ENCODE assay signal across 13 cellular contexts in the genomic region with DNA sequence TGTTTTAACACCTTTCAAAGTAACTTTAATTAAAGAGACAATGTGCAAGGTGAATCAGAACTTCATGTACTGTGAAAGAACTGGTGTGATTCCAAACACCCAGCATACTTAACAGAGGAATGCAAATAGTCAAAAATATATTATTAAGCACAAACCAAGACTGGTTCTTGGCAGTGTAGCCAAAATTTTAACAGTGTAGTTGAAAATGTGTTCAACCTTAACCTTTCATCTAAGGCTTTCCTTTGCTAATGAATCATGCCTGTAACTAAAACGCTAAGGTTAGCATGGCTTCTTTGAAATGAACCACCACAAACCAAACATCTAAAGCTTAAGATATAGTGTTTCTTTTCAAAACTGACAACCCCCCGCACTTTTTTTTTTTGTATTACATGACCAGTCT.
DNase-seq lines count a peak whose midpoint lies in the region; ATAC-seq, FAIRE-seq and TF ChIP-seq lines count a peak whose summit lies in the region.
"Had no signal": no experiment of that assay in that cellular context is flagged by ENCODE, and none has a peak within 500 bp of the region (broad histone marks: within the 10 kb centered on the region; RNA-seq: fewer than 3 reads in every experiment).

No MANE protein-coding gene starts in this region.

- no peak overlapping the region for H3K4me3 ChIP-seq in A549
- no peak overlapping the region for H3K4me3 ChIP-seq in choroid plexus epithelial cell (ENCODE audit: low read depth, low read length)
- H3K4me3 ChIP-seq in gastroesophageal sphincter: no peak overlapping the region
- H3K4me3 ChIP-seq: BLaER1 had no signal

- H3K27ac ChIP-seq in A549 (no peak overlapping the region), gastroesophageal sphincter (peak overlapping the region; percentile 63 to 76 (median 72))
- no peak overlapping the region for H3K27ac ChIP-seq in CD4-positive, alpha-beta T cell (ENCODE audit: low read depth, low read length)
- H3K27ac ChIP-seq: 22Rv1, BLaER1 had no signal

- no peaks in the 10 kb centered on the region for H3K27me3 Mint-ChIP-seq in CD4-positive, alpha-beta T cell

- H3K9me3 ChIP-seq in A549 (no peaks in the 10 kb centered on the region), gastroesophageal sphincter (no peaks in the 10 kb centered on the region)
- no peaks in the 10 kb centered on the region for H3K9me3 ChIP-seq in CD4-positive, alpha-beta T cell (ENCODE audit: control insufficient read depth, low read length)
- H3K9me3 ChIP-seq: BLaER1 had no signal

- no peak overlapping the region for H3K4me3 Mint-ChIP-seq in CD4-positive, alpha-beta T cell

- FAIRE-seq in A549 (lab: Jason Lieb, UNC) (peak; percentile 51), GM19239 (lab: Jason Lieb, UNC) (no peak)

- no peak overlapping the region for H3K27ac Mint-ChIP-seq in CD4-positive, alpha-beta T cell

- no peaks in the 10 kb centered on the region for H3K9me3 Mint-ChIP-seq in CD4-positive, alpha-beta T cell

- no peaks in the 10 kb centered on the region for H3K36me3 ChIP-seq in gastroesophageal sphincter
- H3K36me3 ChIP-seq: BLaER1 had no signal

- H3K27me3 ChIP-seq in gastroesophageal sphincter: no peaks in the 10 kb centered on the region
- H3K27me3 ChIP-seq in CD4-positive, alpha-beta T cell (ENCODE audit: control insufficient read depth, insufficient read depth, low read length): no peaks in the 10 kb centered on the region
- H3K27me3 ChIP-seq: BLaER1 had no signal

- TF ChIP-seq POLR2A in A549 (IDR thresholded peaks at IDR 0.05; ENCODE audit: low read length) (no peak), gastroesophageal sphincter (IDR thresholded peaks at IDR 0.05) (no peak)

- TF ChIP-seq EP300 in A549 (IDR thresholded peaks at IDR 0.05) (no peak), gastroesophageal sphincter (IDR thresholded peaks at IDR 0.05) (no peak)

- ATAC-seq in A549 (no peak), gastroesophageal sphincter (peak; percentile 76)
- ATAC-seq in CD4-positive, alpha-beta T cell (ENCODE audit: poor library complexity): no peak
- ATAC-seq: HCT116 had no signal

- no peaks in the 10 kb centered on the region for H3K36me3 Mint-ChIP-seq in CD4-positive, alpha-beta T cell (ENCODE audit: low read depth)

- intact Hi-C loops in CD4-positive, alpha-beta T cell (cut with DNase I, micrococcal nuclease): no loop called here

- peaks cover 9% of the 10 kb centered on the region for H3K4me1 Mint-ChIP-seq in CD4-positive, alpha-beta T cell (ENCODE audit: low read depth)

- no peak for TF ChIP-seq CTCF in A549 (IDR thresholded peaks at IDR 0.05)
- TF ChIP-seq CTCF in choroid plexus epithelial cell (conservative IDR thresholded peaks at IDR 0.05; ENCODE audit: low read depth, low read length): no peak
- TF ChIP-seq CTCF in gastroesophageal sphincter (IDR thresholded peaks at IDR 0.05): no peak
- TF ChIP-seq CTCF in CD4-positive, alpha-beta T cell (IDR thresholded peaks at IDR 0.05): no peak

- 91% methylated on average over 2 of the region's 2 CpGs for WGBS in A549 (ENCODE audit: missing lambda C conversion rate)
- 41 to 43% methylated on average over 2 of the region's 2 CpGs for WGBS in gastroesophageal sphincter (ENCODE audit: low coverage in 1 of 2), 2 donors

- DNase-seq in A549 (ENCODE audit: low read depth in 1 of 2, low spot score in 1 of 2) (no peak), choroid plexus epithelial cell (ENCODE audit: low read depth) (peak; percentile 69), renal cortical epithelial cell (ENCODE audit: low read depth) (peak; percentile 38), GM19239 (ENCODE audit: insufficient read length, low spot score) (no peak), NCI-H82 treated with DMSO at 0.1 percent for 48 hours (lab: John Stamatoyannopoulos, UW; ENCODE audit: unreplicated experiment) (no peak)
- DNase-seq in CD4-positive, alpha-beta T cell: no peak
- DNase-seq: AML-193, DMS53, GF-D8 had no signal

- POLR2A ChIA-PET in A549 (lab: Yijun Ruan, JAX): no interaction called here
- POLR2A ChIA-PET in CD4-positive, alpha-beta T cell (lab: Charles Lee): no interaction called here

- CTCF ChIA-PET in A549 (lab: Yijun Ruan, JAX): interaction anchor here (0.6 kb wide), 1 partner anchor 279 kb away, joined by 4 read pairs; no protein-coding TSS in a partner anchor
- CTCF ChIA-PET in CD4-positive, alpha-beta T cell (lab: Charles Lee): no interaction called here

- no peak overlapping the region for H3K4me2 ChIP-seq in A549
- H3K4me2 ChIP-seq: BLaER1 had no signal

- no peak for TF ChIP-seq RAD21 in A549 (conservative IDR thresholded peaks at IDR 0.05 in 1 of 2, IDR thresholded peaks at IDR 0.05 in 1 of 2)

- no peaks in the 10 kb centered on the region for H3K4me1 ChIP-seq in A549
- H3K4me1 ChIP-seq in gastroesophageal sphincter: peaks cover 0 to 64% (median 19%) of the 10 kb centered on the region in 3 donors
- H3K4me1 ChIP-seq: BLaER1 had no signal

TF ChIP-seq in A549, 52 proteins besides CTCF, POLR2A, EP300 and RAD21:
- TF ChIP-seq MAZ (IDR thresholded peaks at IDR 0.05; ENCODE audit: borderline replicate concordance, low read depth, low read length) (no peak), TP53 (CRISPR knock-in tag; IDR thresholded peaks at IDR 0.05) (no peak), FOSL2 (IDR thresholded peaks at IDR 0.05) (no peak), FOSL2 (CRISPR knock-in tag; IDR thresholded peaks at IDR 0.05) (no peak), ZSCAN20 (CRISPR knock-in tag; IDR thresholded peaks at IDR 0.05) (no peak), TFCP2L1 (CRISPR knock-in tag; IDR thresholded peaks at IDR 0.05) (no peak), REST (IDR thresholded peaks at IDR 0.05) (no peak), ZC3H11A (IDR thresholded peaks at IDR 0.05) (no peak), NPAS2 (CRISPR knock-in tag; IDR thresholded peaks at IDR 0.05; ENCODE audit: borderline replicate concordance) (no peak), CBX8 (IDR thresholded peaks at IDR 0.05) (no peak)
- TF ChIP-seq, protein P1, sequence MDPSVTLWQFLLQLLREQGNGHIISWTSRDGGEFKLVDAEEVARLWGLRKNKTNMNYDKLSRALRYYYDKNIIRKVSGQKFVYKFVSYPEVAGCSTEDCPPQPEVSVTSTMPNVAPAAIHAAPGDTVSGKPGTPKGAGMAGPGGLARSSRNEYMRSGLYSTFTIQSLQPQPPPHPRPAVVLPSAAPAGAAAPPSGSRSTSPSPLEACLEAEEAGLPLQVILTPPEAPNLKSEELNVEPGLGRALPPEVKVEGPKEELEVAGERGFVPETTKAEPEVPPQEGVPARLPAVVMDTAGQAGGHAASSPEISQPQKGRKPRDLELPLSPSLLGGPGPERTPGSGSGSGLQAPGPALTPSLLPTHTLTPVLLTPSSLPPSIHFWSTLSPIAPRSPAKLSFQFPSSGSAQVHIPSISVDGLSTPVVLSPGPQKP (IDR thresholded peaks at IDR 0.05; ENCODE audit: low read depth, low read length): no peak

Comparison
In these comparisons a context has a peak if more than half of its experiments do, and no peak if none do; other contexts are left out.
1. DNase-seq: peak in choroid plexus epithelial cell (single experiment) and renal cortical epithelial cell (single experiment); none in A549 (0 of 2), GM19239 (single experiment), NCI-H82 treated with DMSO at 0.1 percent for 48 hours (single experiment) and CD4-positive, alpha-beta T cell (0 of 10).
2. H3K27ac ChIP-seq: peak in gastroesophageal sphincter (4 of 4); none in A549 (0 of 2) and CD4-positive, alpha-beta T cell (single experiment).